In genomic region chr2:84958135-84959044, GRCh38 we compare ENCODE assay signal across 8 cellular contexts. TPM values are rescaled to one million over a fixed set of nuclear protein-coding genes. Genes with fewer than 3 reads are reported as not detected.
DNase-seq lines count a peak whose midpoint lies in the region; ATAC-seq and TF ChIP-seq lines count a peak whose summit lies in the region.

No MANE protein-coding gene starts in this region.

- CTCF ChIA-PET in activated naive CD4-positive, alpha-beta T cell treated with anti-CD3 and anti-CD28 coated beads for 36 hours (lab: Charles Lee): interaction anchor here (0.6 to 1.9 kb wide), 4 partner anchors 12 to 279 kb away, joined by 3 to 9 read pairs (median 5); no protein-coding TSS in a partner anchor

- peak overlapping the region; percentile 96 for H3K27ac ChIP-seq in epithelial cell of prostate

- H3K27me3 Mint-ChIP-seq in activated naive CD4-positive, alpha-beta T cell treated with anti-CD3 and anti-CD28 coated beads for 36 hours (ENCODE audit: low read depth): no peaks in the 10 kb centered on the region

- no peak for TF ChIP-seq CTCF in omental fat pad (IDR thresholded peaks at IDR 0.05)

- H3K36me3 Mint-ChIP-seq in activated naive CD4-positive, alpha-beta T cell treated with anti-CD3 and anti-CD28 coated beads for 36 hours (ENCODE audit: low read depth): peaks cover 19% of the 10 kb centered on the region

- no peak for DNase-seq in activated naive CD4-positive, alpha-beta T cell treated with anti-CD3 and anti-CD28 coated beads for 36 hours
- no peak for DNase-seq in activated naive CD4-positive, alpha-beta T cell treated with anti-CD3 and anti-CD28 coated beads, Interleukin-2, amount 50 U/mL, for 16 hours
- DNase-seq in NCI-H748 treated with DMSO at 0.1 percent for 48 hours (lab: John Stamatoyannopoulos, UW) (peak; percentile 81), epithelial cell of prostate (ENCODE audit: low read depth, low spot score) (peak; percentile 99), omental fat pad (ENCODE audit: low spot score) (no peak), GDM1 (lab: John Stamatoyannopoulos, UW) (no peak)
- no peak for DNase-seq in NK-92 treated with Interleukin-12 subunit alpha and Interleukin-12 subunit beta, amount 100 ng/mL, for 24 hours (lab: John Stamatoyannopoulos, UW)
- no peak for DNase-seq in activated CD8-positive, alpha-beta memory T cell treated with anti-CD3 and anti-CD28 coated beads, Interleukin-2, amount 50 U/mL, for 4 hours

- no peaks in the 10 kb centered on the region for H3K9me3 Mint-ChIP-seq in activated naive CD4-positive, alpha-beta T cell treated with anti-CD3 and anti-CD28 coated beads for 36 hours

- intact Hi-C loops in activated naive CD4-positive, alpha-beta T cell treated with anti-CD3 and anti-CD28 coated beads for 36 hours (cut with micrococcal nuclease): no loop called here

- H3K4me3 Mint-ChIP-seq in activated naive CD4-positive, alpha-beta T cell treated with anti-CD3 and anti-CD28 coated beads for 36 hours: no peak overlapping the region

- peak overlapping the region; percentile 50 for H3K27ac Mint-ChIP-seq in activated naive CD4-positive, alpha-beta T cell treated with anti-CD3 and anti-CD28 coated beads for 36 hours

- ATAC-seq in omental fat pad (ENCODE audit: low FRiP score): peak; percentile 82

- H3K4me1 Mint-ChIP-seq in activated naive CD4-positive, alpha-beta T cell treated with anti-CD3 and anti-CD28 coated beads for 36 hours (ENCODE audit: low read depth): peaks cover 32% of the 10 kb centered on the region

RNA-seq across cellular contexts. Expression of gene KCMF1, which starts 12.6 kb away (rescaled TPM):
- 100 to 1,000 TPM; 105 to 109 TPM for total RNA-seq in activated naive CD4-positive, alpha-beta T cell treated with anti-CD3 and anti-CD28 coated beads for 36 hours
- total RNA-seq in omental fat pad: 10 to 100 TPM; 52.0 to 75.2 (median 63.5) TPM

RNA-seq across cellular contexts. Expression of gene TMSB10, which starts 52.9 kb away (rescaled TPM):
- 1,000 to 10,000 TPM; 1,772 to 1,864 TPM for total RNA-seq in activated naive CD4-positive, alpha-beta T cell treated with anti-CD3 and anti-CD28 coated beads for 36 hours
- 1,000 to 10,000 TPM; 2,816 to 4,346 (median 4,048) TPM for total RNA-seq in omental fat pad

Comparison
In these comparisons a context has a peak if more than half of its experiments do, and no peak if none do; other contexts are left out.
1. DNase-seq: peak in NCI-H748 treated with DMSO at 0.1 percent for 48 hours (single experiment) and epithelial cell of prostate (single experiment); none in activated naive CD4-positive, alpha-beta T cell treated with anti-CD3 and anti-CD28 coated beads for 36 hours (single experiment), activated naive CD4-positive, alpha-beta T cell treated with anti-CD3 and anti-CD28 coated beads, Interleukin-2, amount 50 U/mL, for 16 hours (single experiment), omental fat pad (single experiment), GDM1 (single experiment), NK-92 treated with Interleukin-12 subunit alpha and Interleukin-12 subunit beta, amount 100 ng/mL, for 24 hours (single experiment) and activated CD8-positive, alpha-beta memory T cell treated with anti-CD3 and anti-CD28 coated beads, Interleukin-2, amount 50 U/mL, for 4 hours (single experiment).